In genomic region chr10:104123397-104123796, GRCh38 we compare ENCODE assay signal across 8 cellular contexts. TPM values are rescaled to one million over a fixed set of nuclear protein-coding genes. Genes with fewer than 3 reads are reported as not detected.
DNase-seq lines count a peak whose midpoint lies in the region; ATAC-seq and TF ChIP-seq lines count a peak whose summit lies in the region.

No MANE protein-coding gene starts in this region.

- H3K4me1 Mint-ChIP-seq in chondrocyte (ENCODE audit: low read depth) (peaks cover 27% of the 10 kb centered on the region), osteocyte (ENCODE audit: unreplicated experiment) (peaks cover 25% of the 10 kb centered on the region)

- H2AFZ ChIP-seq in MM.1S (ENCODE audit: low read length), result no peak overlapping the region

- ATAC-seq in HG03342 (IDR thresholded peaks at IDR 0.05; ENCODE audit: unreplicated experiment), result no peak
- no peak for ATAC-seq in GM21367 (IDR thresholded peaks at IDR 0.05; ENCODE audit: unreplicated experiment)

- peak; percentile 41 for TF ChIP-seq CTCF in MM.1S (IDR thresholded peaks at IDR 0.05; ENCODE audit: low read length)
- TF ChIP-seq CTCF in chondrocyte (IDR thresholded peaks at IDR 0.05), result peak; percentile 76
- peak; percentile 57 for TF ChIP-seq CTCF in osteocyte (IDR thresholded peaks at IDR 0.05)

- no peak overlapping the region for H3K4me3 ChIP-seq in MM.1S (ENCODE audit: low read length)

- no peaks in the 10 kb centered on the region for H3K9me3 Mint-ChIP-seq in chondrocyte (ENCODE audit: low read depth)
- H3K9me3 Mint-ChIP-seq in osteocyte (ENCODE audit: unreplicated experiment), result no peaks in the 10 kb centered on the region

- no peak overlapping the region for H3K4me3 Mint-ChIP-seq in chondrocyte (ENCODE audit: unreplicated experiment)
- peak overlapping the region; percentile 90 for H3K4me3 Mint-ChIP-seq in osteocyte (ENCODE audit: unreplicated experiment)

- no peaks in the 10 kb centered on the region for H3K79me2 ChIP-seq in MM.1S (ENCODE audit: low read length)

- no peaks in the 10 kb centered on the region for H3K27me3 ChIP-seq in MM.1S (replicated peaks; ENCODE audit: insufficient read depth, low read length)

- H3K9ac ChIP-seq in MM.1S (ENCODE audit: low read length), result no peak overlapping the region

- H3K36me3 ChIP-seq in MM.1S (replicated peaks; ENCODE audit: insufficient read depth, low read length), result no peaks in the 10 kb centered on the region

- H3K9me2 ChIP-seq in MM.1S (replicated peaks; ENCODE audit: insufficient read depth, low read length), result no peaks in the 10 kb centered on the region

- H3K27ac ChIP-seq in MM.1S (ENCODE audit: low read length), result no peak overlapping the region

- H3K36me3 Mint-ChIP-seq in chondrocyte (ENCODE audit: low read depth) (peaks cover 3% of the 10 kb centered on the region), osteocyte (ENCODE audit: unreplicated experiment) (peaks cover 7% of the 10 kb centered on the region)

- no peaks in the 10 kb centered on the region for H4K20me1 ChIP-seq in MM.1S (ENCODE audit: insufficient read depth, low read length)

- peaks cover 16% of the 10 kb centered on the region for H3K4me1 ChIP-seq in MM.1S (ENCODE audit: low read length)

- peak overlapping the region; percentile 72; the same call in 1 of the 2 replicates for H3K4me2 ChIP-seq in MM.1S (ENCODE audit: low read depth, low read length)

- DNase-seq in NCI-H2171 treated with DMSO at 0.1 percent for 48 hours (lab: John Stamatoyannopoulos, UW) (peak; percentile 39), NCI-H2171 (lab: John Stamatoyannopoulos, UW) (no peak), MM.1S (peak; percentile 21), chondrocyte (ENCODE audit: low spot score) (no peak), osteocyte (ENCODE audit: extremely low spot score, unreplicated experiment) (no peak), T1000 (lab: John Stamatoyannopoulos, UW) (no peak)

- H3F3A ChIP-seq in MM.1S (ENCODE audit: insufficient read depth, low read length), result peaks cover 24% of the 10 kb centered on the region

- H3K27ac Mint-ChIP-seq in chondrocyte (ENCODE audit: unreplicated experiment), result no peak overlapping the region
- no peak overlapping the region for H3K27ac Mint-ChIP-seq in osteocyte (ENCODE audit: unreplicated experiment)

- H3K9me3 ChIP-seq in MM.1S (replicated peaks; ENCODE audit: insufficient read depth, low read length), result no peaks in the 10 kb centered on the region

- no peaks in the 10 kb centered on the region for H3K27me3 Mint-ChIP-seq in chondrocyte (ENCODE audit: low read depth)
- no peaks in the 10 kb centered on the region for H3K27me3 Mint-ChIP-seq in osteocyte (ENCODE audit: unreplicated experiment)

RNA-seq across cellular contexts. Expression of gene SFR1, which starts 1.4 kb away (rescaled TPM):
- 3.7 to 5.5 TPM (median 4.6 TPM) in 3 replicates for total RNA-seq in chondrocyte
- 7.0 and 7.9 TPM in 2 replicates for total RNA-seq in osteocyte

RNA-seq across cellular contexts. Expression of gene COL17A1, which starts 37.7 kb away (rescaled TPM):
- not detected in 3 replicates for total RNA-seq in chondrocyte
- total RNA-seq in osteocyte, result not detected in 2 replicates

Comparison
In these comparisons a context has a peak if more than half of its experiments do, and no peak if none do; other contexts are left out.
1. DNase-seq: peak in NCI-H2171 treated with DMSO at 0.1 percent for 48 hours (single experiment) and MM.1S (single experiment); none in NCI-H2171 (single experiment), chondrocyte (single experiment), osteocyte (single experiment) and T1000 (single experiment).
2. Peak in every context shown above with its lines, with median percentiles within 50 percentile points of each other: CTCF ChIP-seq.